In genomic region chr4:37454263-37454800, GRCh38 we compare ENCODE assay signal across 8 cellular contexts.
DNase-seq lines count a peak whose midpoint lies in the region; ATAC-seq, FAIRE-seq and TF ChIP-seq lines count a peak whose summit lies in the region.

No MANE protein-coding gene starts in this region.

- no peak for TF ChIP-seq CTCF in CD4-positive, alpha-beta T cell (IDR thresholded peaks at IDR 0.05)
- TF ChIP-seq CTCF in MM.1S (IDR thresholded peaks at IDR 0.05; ENCODE audit: low read length) = no peak
- no peak for TF ChIP-seq CTCF in epithelial cell of proximal tubule (conservative IDR thresholded peaks at IDR 0.05; ENCODE audit: low read depth, low read length)
- no peak for TF ChIP-seq CTCF in pancreas (IDR thresholded peaks at IDR 0.05)

- H3K9me3 ChIP-seq in CD4-positive, alpha-beta T cell (ENCODE audit: control insufficient read depth, low read length) = no peaks in the 10 kb centered on the region
- H3K9me3 ChIP-seq in MM.1S (replicated peaks; ENCODE audit: insufficient read depth, low read length) (no peaks in the 10 kb centered on the region), pancreas (no peaks in the 10 kb centered on the region)

- CTCF ChIA-PET in CD4-positive, alpha-beta T cell (lab: Charles Lee) = no interaction called here

- no peak for ATAC-seq in CD4-positive, alpha-beta T cell (ENCODE audit: poor library complexity)
- ATAC-seq in pancreas (peak in 1 of 4 donors; percentile 1), HG02870 (IDR thresholded peaks at IDR 0.05; ENCODE audit: unreplicated experiment) (no peak)

- H3K27ac ChIP-seq in CD4-positive, alpha-beta T cell (ENCODE audit: low read depth, low read length) = no peak overlapping the region
- H3K27ac ChIP-seq in MM.1S (ENCODE audit: low read length) (no peak overlapping the region), pancreas (peak overlapping the region; percentile 56 to 90 (median 76))

- no peaks in the 10 kb centered on the region for H4K20me1 ChIP-seq in MM.1S (ENCODE audit: insufficient read depth, low read length)

- 2 to 3% methylated on average over 11 of the region's 11 CpGs for WGBS in pancreas, 2 donors

- no peak overlapping the region for H3K27ac Mint-ChIP-seq in CD4-positive, alpha-beta T cell

- no peak for DNase-seq in CD4-positive, alpha-beta T cell
- DNase-seq in MM.1S (no peak), epithelial cell of proximal tubule (ENCODE audit: low read depth) (no peak), pancreas (peak in 4 of 6 donors; percentile 24 to 43 (median 38)), HuH-7 (ENCODE audit: low spot score) (no peak), NCI-H524 (lab: John Stamatoyannopoulos, UW) (no peak), GM12892 (ENCODE audit: insufficient read length) (no peak)

- H3K4me3 ChIP-seq in MM.1S (ENCODE audit: low read length) (no peak overlapping the region), epithelial cell of proximal tubule (ENCODE audit: low read depth, low read length) (peak overlapping the region; percentile 59), pancreas (peak overlapping the region; percentile 34 to 64 (median 51))

- TF ChIP-seq POLR2A in GM12892 (IDR thresholded peaks at IDR 0.05; ENCODE audit: low read depth, low read length) = no peak

- H3K4me2 ChIP-seq in MM.1S (ENCODE audit: low read depth, low read length) = peak overlapping the region; percentile 57; the same call in 1 of the 2 replicates

- intact Hi-C loops in CD4-positive, alpha-beta T cell (cut with DNase I, micrococcal nuclease) = loop anchor here (5.0 to 10.0 kb wide), 4 partner anchors 340 to 580 kb away; no protein-coding TSS in a partner anchor
- intact Hi-C loops in pancreas (cut with DNase I) = loop anchor here in 2 of 3 donors (10.0 kb wide), 3 partner anchors 60 to 340 kb away; no protein-coding TSS in a partner anchor

- H3K4me1 ChIP-seq in MM.1S (ENCODE audit: low read length) (no peaks in the 10 kb centered on the region), pancreas (peaks cover 7 to 27% (median 15%) of the 10 kb centered on the region in 3 donors)

- H3K4me3 Mint-ChIP-seq in CD4-positive, alpha-beta T cell = peak overlapping the region; percentile 76

- peaks cover 16% of the 10 kb centered on the region for H3K4me1 Mint-ChIP-seq in CD4-positive, alpha-beta T cell (ENCODE audit: low read depth)

- no peaks in the 10 kb centered on the region for H3K36me3 Mint-ChIP-seq in CD4-positive, alpha-beta T cell (ENCODE audit: low read depth)

- peak overlapping the region; percentile 24; the same call in 1 of the 2 replicates for H2AFZ ChIP-seq in MM.1S (ENCODE audit: low read length)

- POLR2A ChIA-PET in CD4-positive, alpha-beta T cell (lab: Charles Lee) = interaction anchor here (1.4 kb wide), 1 partner anchor 11 kb away, joined by 4 read pairs; no protein-coding TSS in a partner anchor

- peaks cover 73% of the 10 kb centered on the region for H3K27me3 Mint-ChIP-seq in CD4-positive, alpha-beta T cell

- no peaks in the 10 kb centered on the region for H3K79me2 ChIP-seq in MM.1S (ENCODE audit: low read length)

- H3K36me3 ChIP-seq in MM.1S (replicated peaks; ENCODE audit: insufficient read depth, low read length) = no peaks in the 10 kb centered on the region
- H3K36me3 ChIP-seq in pancreas = no peaks in the 10 kb centered on the region

- no peak for FAIRE-seq in pancreas (lab: Jason Lieb, UNC)
- no peak for FAIRE-seq in GM12892 (lab: Jason Lieb, UNC)

- no peaks in the 10 kb centered on the region for H3K9me3 Mint-ChIP-seq in CD4-positive, alpha-beta T cell

- no peaks in the 10 kb centered on the region for H3K9me2 ChIP-seq in MM.1S (replicated peaks; ENCODE audit: insufficient read depth, low read length)

- H3K27me3 ChIP-seq in CD4-positive, alpha-beta T cell (ENCODE audit: control insufficient read depth, insufficient read depth, low read length) = peaks cover 57% of the 10 kb centered on the region
- H3K27me3 ChIP-seq in MM.1S (replicated peaks; ENCODE audit: insufficient read depth, low read length) (no peaks in the 10 kb centered on the region), pancreas (no peaks in the 10 kb centered on the region)

- H3F3A ChIP-seq in MM.1S (ENCODE audit: insufficient read depth, low read length) = peaks cover 5% of the 10 kb centered on the region; the same call in 1 of the 2 replicates

- H3K9ac ChIP-seq in MM.1S (ENCODE audit: low read length) = no peak overlapping the region

Comparison
In these comparisons a context has a peak if more than half of its experiments do, and no peak if none do; other contexts are left out.
1. DNase-seq: peak in pancreas (4 of 6); none in CD4-positive, alpha-beta T cell (0 of 10), MM.1S (single experiment), epithelial cell of proximal tubule (single experiment), HuH-7 (single experiment), NCI-H524 (0 of 2) and GM12892 (single experiment).
2. H3K27ac ChIP-seq: peak in pancreas (4 of 4); none in CD4-positive, alpha-beta T cell (single experiment) and MM.1S (single experiment).